Comparison of ENCODE assay signal across 28 cellular contexts in genomic region chr14:101177301-101178055, GRCh38.
DNase-seq lines count a peak whose midpoint lies in the region; ATAC-seq, FAIRE-seq and TF ChIP-seq lines count a peak whose summit lies in the region.
"Had no signal": no experiment of that assay in that cellular context is flagged by ENCODE, and none has a peak within 500 bp of the region (broad histone marks: within the 10 kb centered on the region; RNA-seq: fewer than 3 reads in every experiment).

No MANE protein-coding gene starts in this region.

- no peak overlapping the region for H3K27ac ChIP-seq in DND-41 (ENCODE audit: low read length)
- no peak overlapping the region for H3K27ac ChIP-seq in kidney (ENCODE audit: low read depth in 2 of 2, low read length in 2 of 2)
- H3K27ac ChIP-seq: heart right ventricle, left ventricle myocardium inferior, thoracic aorta, vagina, VCaP had no signal

- TF ChIP-seq CTCF in DND-41 (IDR thresholded peaks at IDR 0.05; ENCODE audit: borderline replicate concordance, extremely low read depth, low read length, poor library complexity, severe bottlenecking), result no peak
- TF ChIP-seq CTCF in kidney (IDR thresholded peaks at IDR 0.05; ENCODE audit: borderline replicate concordance, extremely low read depth, insufficient read depth), result no peak
- TF ChIP-seq CTCF in omental fat pad (IDR thresholded peaks at IDR 0.05), result no peak

- H4K20me1 ChIP-seq in DND-41 (ENCODE audit: insufficient read depth, low read length), result no peaks in the 10 kb centered on the region

- no peaks in the 10 kb centered on the region for H3K27me3 ChIP-seq in DND-41 (ENCODE audit: insufficient read depth, low read length, poor library complexity)
- H3K27me3 ChIP-seq: vagina had no signal

- intact Hi-C loops in kidney (cut with DNase I), result no loop called here

- no peak overlapping the region for H3K4me2 ChIP-seq in DND-41 (ENCODE audit: insufficient read depth, low read length)

- peak; percentile 4 for DNase-seq in DND-41
- peak; percentile 55 for DNase-seq in kidney
- peak; percentile 12 for DNase-seq in omental fat pad (ENCODE audit: low spot score)
- no peak for DNase-seq in middle frontal gyrus (ENCODE audit: extremely low spot score, low spot score)
- DNase-seq in kidney tubule cell (ENCODE audit: low spot score), result no peak
- DNase-seq: activated CD4-positive, alpha-beta T cell treated with anti-CD3 and anti-CD28 coated beads, Interleukin-2, amount 10 ng/mL, durations not matched to agents 24 days and 14 days; activated CD8-positive, alpha-beta memory T cell treated with anti-CD3 and anti-CD28 coated beads, Interleukin-2, amount 50 U/mL, for 4 hours; aorta; C1 segment of cervical spinal cord; Calu3; heart right ventricle; left ventricle myocardium inferior; NCI-H2029 treated with DMSO at 0.1 percent for 48 hours; NCI-H2227 treated with DMSO at 0.1 percent for 48 hours; NCI-H69; nucleus accumbens; RPMI8226; stimulated activated CD4-positive, alpha-beta T cell treated with anti-CD3 and anti-CD28 coated beads, Interleukin-12 subunit alpha, Interleukin-12 subunit beta, amount 100 ng/mL, for 4 hours; stimulated activated CD4-positive, alpha-beta T cell treated with anti-CD3 and anti-CD28 coated beads, Interleukin-4, amount 100 ng/mL, for 4 hours; stimulated activated naive CD4-positive, alpha-beta T cell had no signal

- no peaks in the 10 kb centered on the region for H3K79me2 ChIP-seq in DND-41 (ENCODE audit: insufficient read depth, low read length)

- ATAC-seq in DND-41 (ENCODE audit: insufficient read depth, low read depth) (no peak), omental fat pad (ENCODE audit: low FRiP score) (no peak), HG03280 (IDR thresholded peaks at IDR 0.05; ENCODE audit: unreplicated experiment) (no peak), HG03175 (IDR thresholded peaks at IDR 0.05; ENCODE audit: unreplicated experiment) (no peak)
- ATAC-seq: activated naive CD4-positive, alpha-beta T cell treated with anti-CD3 and anti-CD28 coated beads, Interleukin-2, amount 50 U/mL, for 72 hours; activated T-helper 17 cell treated with anti-CD3 and anti-CD28 coated beads, Interleukin-2, amount 50 U/mL, for 72 hours had no signal

- H3K4me3 ChIP-seq in DND-41 (ENCODE audit: low read depth in 1 of 2, low read length in 2 of 2) (no peak overlapping the region), kidney (ENCODE audit: low read length in 2 of 2) (no peak overlapping the region)
- H3K4me3 ChIP-seq: heart right ventricle, left ventricle myocardium inferior, thoracic aorta, vagina had no signal

- H3K36me3 ChIP-seq in DND-41 (ENCODE audit: insufficient read depth, low read length) (no peaks in the 10 kb centered on the region), kidney (ENCODE audit: control insufficient read depth in 1 of 2, insufficient read depth in 2 of 2, low read length in 2 of 2) (no peaks in the 10 kb centered on the region)
- H3K36me3 ChIP-seq: heart right ventricle, left ventricle myocardium inferior, thoracic aorta, vagina had no signal

- H3K9ac ChIP-seq in DND-41 (ENCODE audit: low read depth, low read length), result no peak overlapping the region
- no peak overlapping the region for H3K9ac ChIP-seq in kidney (ENCODE audit: low read length in 2 of 2)

- no peak overlapping the region for H2AFZ ChIP-seq in DND-41 (ENCODE audit: low read depth, low read length)

- no peak for FAIRE-seq in kidney (lab: Jason Lieb, UNC)

- peaks cover 7% of the 10 kb centered on the region; the same call in 1 of the 2 replicates for H3K4me1 ChIP-seq in DND-41 (ENCODE audit: insufficient read depth, low read length)
- H3K4me1 ChIP-seq in kidney (ENCODE audit: control insufficient read depth in 1 of 2, insufficient read depth in 1 of 2, low read depth in 1 of 2, low read length in 2 of 2), result no peaks in the 10 kb centered on the region
- H3K4me1 ChIP-seq: heart right ventricle, left ventricle myocardium inferior, vagina had no signal

- H3K9me3 ChIP-seq in DND-41 (ENCODE audit: insufficient read depth, low read length, severe bottlenecking), result peaks cover 5% of the 10 kb centered on the region
- peaks cover 0 to 5% of the 10 kb centered on the region in 2 donors for H3K9me3 ChIP-seq in kidney (ENCODE audit: control insufficient read depth in 1 of 2, low read length in 2 of 2)
- H3K9me3 ChIP-seq: thoracic aorta, vagina had no signal

TF ChIP-seq in PFSK-1, 5 proteins besides CTCF, POLR2A, EP300 and RAD21:
- no peak for TF ChIP-seq POLR2AphosphoS5 (IDR thresholded peaks at IDR 0.05; ENCODE audit: low read depth, low read length)
- TF ChIP-seq FOXP2 (optimal IDR thresholded peaks at IDR 0.05; ENCODE audit: borderline replicate concordance, extremely low read depth, extremely low read length, insufficient read depth), result peak; percentile 37
- TF ChIP-seq REST (IDR thresholded peaks at IDR 0.05; ENCODE audit: insufficient read depth in 1 of 2, low read depth in 2 of 2, low read length in 2 of 2), result no peak
- TF ChIP-seq TAF1 (IDR thresholded peaks at IDR 0.05; ENCODE audit: borderline replicate concordance, insufficient read depth, low read length), result no peak
TF ChIP-seq in PFSK-1: peak in this region for 1.

Comparison
In these comparisons a context has a peak if more than half of its experiments do, and no peak if none do; other contexts are left out.
1. DNase-seq: peak in DND-41 (single experiment), kidney (single experiment) and omental fat pad (single experiment); none in middle frontal gyrus (single experiment) and kidney tubule cell (single experiment).